8 cellular contexts compared by ENCODE assay signal in the genomic region with DNA sequence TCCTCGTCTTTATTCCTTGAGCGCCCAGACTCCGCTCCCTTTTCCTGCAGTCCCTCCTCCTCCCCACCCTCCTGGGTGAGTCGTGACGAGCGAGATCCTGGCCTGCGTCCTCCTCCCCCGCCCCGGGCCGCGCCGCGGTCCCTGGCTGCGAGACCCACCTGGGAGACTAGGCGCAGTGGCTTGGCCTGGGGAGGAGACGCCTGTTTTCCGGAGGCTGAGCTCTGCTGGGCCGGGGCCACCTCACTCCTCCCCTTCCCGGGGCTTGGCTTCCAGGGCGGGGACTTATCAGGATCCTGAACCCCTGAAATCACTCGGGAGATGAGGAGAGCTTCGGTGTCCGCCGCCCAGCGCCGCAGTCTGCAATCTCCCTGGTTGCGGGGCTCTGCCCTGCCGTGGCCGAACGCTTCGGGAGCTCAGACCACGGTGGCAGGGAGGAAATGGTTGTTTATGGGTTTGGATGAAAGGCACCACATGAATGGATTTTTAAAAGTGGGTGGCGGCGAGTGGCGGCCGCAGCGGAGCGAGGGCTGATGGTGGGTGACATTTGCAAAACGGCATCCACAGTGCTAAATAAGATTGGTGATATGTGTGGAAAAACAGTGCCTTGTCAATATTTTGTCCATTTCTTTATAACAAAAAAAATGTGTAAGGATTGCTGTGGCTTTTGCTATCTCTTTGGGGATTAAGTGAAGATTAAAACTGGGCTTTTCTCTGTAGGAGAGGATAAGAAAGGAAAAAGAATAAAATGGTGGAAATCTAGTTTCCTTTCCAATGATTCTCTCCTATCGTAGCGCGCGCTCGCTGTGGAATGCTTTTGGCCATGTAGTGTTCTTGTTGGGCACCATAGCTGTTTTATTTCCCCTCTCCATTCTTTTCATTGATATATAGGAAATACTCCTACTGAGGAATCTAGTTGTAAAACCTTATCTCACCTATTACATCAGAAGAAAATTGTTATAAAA. TPM values are rescaled to one million over a fixed set of nuclear protein-coding genes. Genes with fewer than 3 reads are reported as not detected.
DNase-seq lines count a peak whose midpoint lies in the region; ATAC-seq, FAIRE-seq and TF ChIP-seq lines count a peak whose summit lies in the region.

No MANE protein-coding gene starts in this region.

- no peak for FAIRE-seq in kidney (lab: Jason Lieb, UNC)

- H3K27ac ChIP-seq in BLaER1 (no peak overlapping the region), WERI-Rb-1 (peak overlapping the region; percentile 63), kidney (ENCODE audit: low read depth in 2 of 2, low read length in 2 of 2) (peak overlapping the region; percentile 45 to 51)

- intact Hi-C loops in kidney (cut with DNase I) = no loop called here

- no peaks in the 10 kb centered on the region for H3K9me3 Mint-ChIP-seq in IgD-negative memory B cell
- H3K9me3 Mint-ChIP-seq in central memory CD8-positive, alpha-beta T cell = no peaks in the 10 kb centered on the region

- ATAC-seq in central memory CD8-positive, alpha-beta T cell (replicated peaks; ENCODE audit: extremely low read depth, poor library complexity, severe bottlenecking) = no peak
- ATAC-seq in GM18909 (IDR thresholded peaks at IDR 0.05; ENCODE audit: poor library complexity, unreplicated experiment) = no peak

- H3K27me3 Mint-ChIP-seq in IgD-negative memory B cell = peaks cover 17% of the 10 kb centered on the region
- H3K27me3 Mint-ChIP-seq in central memory CD8-positive, alpha-beta T cell = peaks cover 29% of the 10 kb centered on the region

- H3K27me3 ChIP-seq in BLaER1 (peaks cover 49% of the 10 kb centered on the region), WERI-Rb-1 (ENCODE audit: insufficient read depth, low read depth, severe bottlenecking) (no peaks in the 10 kb centered on the region)

- peak overlapping the region; percentile 79 to 92 (median 86) for H3K4me3 Mint-ChIP-seq in IgD-negative memory B cell
- peak overlapping the region; percentile 88 for H3K4me3 Mint-ChIP-seq in central memory CD8-positive, alpha-beta T cell

- no peaks in the 10 kb centered on the region for H3K9me3 ChIP-seq in BLaER1
- no peaks in the 10 kb centered on the region for H3K9me3 ChIP-seq in WERI-Rb-1 (ENCODE audit: severe bottlenecking)
- no peaks in the 10 kb centered on the region for H3K9me3 ChIP-seq in kidney (ENCODE audit: control insufficient read depth in 1 of 2, low read length in 2 of 2)

- peak overlapping the region; percentile 83 for H3K4me3 ChIP-seq in BLaER1
- peak overlapping the region; percentile 85 for H3K4me3 ChIP-seq in WERI-Rb-1 (ENCODE audit: low read depth, low read length)
- peak overlapping the region; percentile 60 to 70 for H3K4me3 ChIP-seq in kidney (ENCODE audit: low read length in 2 of 2)

- peak overlapping the region; percentile 89 for H3K4me2 ChIP-seq in BLaER1

- peak; percentile 72 for DNase-seq in WERI-Rb-1
- DNase-seq in central memory CD8-positive, alpha-beta T cell (ENCODE audit: low spot score in 2 of 2) = peak in 1 of 2 donors; percentile 20
- peak; percentile 92 for DNase-seq in kidney
- peak; percentile 19 for DNase-seq in stimulated activated CD4-positive, alpha-beta T cell treated with anti-CD3 and anti-CD28 coated beads, Interleukin-12 subunit alpha, Interleukin-12 subunit beta, amount 100 ng/mL, for 4 hours
- DNase-seq in Kasumi-1 (lab: John Stamatoyannopoulos, UW) = no peak

- H3K27ac Mint-ChIP-seq in IgD-negative memory B cell = peak overlapping the region in 2 of 3 donors; percentile 12 to 78
- no peak overlapping the region for H3K27ac Mint-ChIP-seq in central memory CD8-positive, alpha-beta T cell (ENCODE audit: low read depth)

- peaks cover 50% of the 10 kb centered on the region for H4K20me1 ChIP-seq in BLaER1

- peaks cover 9 to 17% (median 15%) of the 10 kb centered on the region in 3 donors for H3K4me1 Mint-ChIP-seq in IgD-negative memory B cell
- H3K4me1 Mint-ChIP-seq in central memory CD8-positive, alpha-beta T cell = peaks cover 28% of the 10 kb centered on the region

- no peak for TF ChIP-seq CTCF in WERI-Rb-1 (IDR thresholded peaks at IDR 0.05; ENCODE audit: low read depth, low read length)
- no peak for TF ChIP-seq CTCF in kidney (IDR thresholded peaks at IDR 0.05; ENCODE audit: borderline replicate concordance, extremely low read depth, insufficient read depth)

- H3K9ac ChIP-seq in BLaER1 (peak overlapping the region; percentile 55; the same call in 1 of the 2 replicates), kidney (ENCODE audit: low read length in 2 of 2) (peak overlapping the region; percentile 15 to 49)

- H3K36me3 Mint-ChIP-seq in IgD-negative memory B cell = no peaks in the 10 kb centered on the region
- H3K36me3 Mint-ChIP-seq in central memory CD8-positive, alpha-beta T cell (ENCODE audit: insufficient read depth) = peaks cover 5% of the 10 kb centered on the region

- H3K4me1 ChIP-seq in BLaER1 (peaks cover 25% of the 10 kb centered on the region), kidney (ENCODE audit: control insufficient read depth in 1 of 2, insufficient read depth in 1 of 2, low read depth in 1 of 2, low read length in 2 of 2) (peaks cover 0 to 11% of the 10 kb centered on the region in 2 donors)

- H3K36me3 ChIP-seq in BLaER1 (no peaks in the 10 kb centered on the region), WERI-Rb-1 (peaks cover 14% of the 10 kb centered on the region), kidney (ENCODE audit: control insufficient read depth in 1 of 2, insufficient read depth in 2 of 2, low read length in 2 of 2) (no peaks in the 10 kb centered on the region)

RNA-seq across cellular contexts. Expression of gene STXBP1, which starts 1.2 kb away (rescaled TPM):
- polyA plus RNA-seq in IgD-negative memory B cell (0.33 TPM), kidney (ENCODE audit: insufficient read depth, low read depth, low replicate concordance) (14.3 TPM)
- total RNA-seq in kidney = 32.8 TPM

Comparison
In these comparisons a context has a peak if more than half of its experiments do, and no peak if none do; other contexts are left out.
1. DNase-seq: peak in WERI-Rb-1 (single experiment), kidney (single experiment) and stimulated activated CD4-positive, alpha-beta T cell treated with anti-CD3 and anti-CD28 coated beads, Interleukin-12 subunit alpha, Interleukin-12 subunit beta, amount 100 ng/mL, for 4 hours (single experiment); none in Kasumi-1 (0 of 2).
2. RNA of gene STXBP1, which starts 1.2 kb away (polyA plus RNA-seq): 14.3 TPM in kidney (single experiment); 0.33 TPM in IgD-negative memory B cell (single experiment); every median in the first group is over 10 times any median in the second.
3. Peak in every context shown above with its lines, with median percentiles within 50 percentile points of each other: H3K4me3 ChIP-seq.